In the genomic region with DNA sequence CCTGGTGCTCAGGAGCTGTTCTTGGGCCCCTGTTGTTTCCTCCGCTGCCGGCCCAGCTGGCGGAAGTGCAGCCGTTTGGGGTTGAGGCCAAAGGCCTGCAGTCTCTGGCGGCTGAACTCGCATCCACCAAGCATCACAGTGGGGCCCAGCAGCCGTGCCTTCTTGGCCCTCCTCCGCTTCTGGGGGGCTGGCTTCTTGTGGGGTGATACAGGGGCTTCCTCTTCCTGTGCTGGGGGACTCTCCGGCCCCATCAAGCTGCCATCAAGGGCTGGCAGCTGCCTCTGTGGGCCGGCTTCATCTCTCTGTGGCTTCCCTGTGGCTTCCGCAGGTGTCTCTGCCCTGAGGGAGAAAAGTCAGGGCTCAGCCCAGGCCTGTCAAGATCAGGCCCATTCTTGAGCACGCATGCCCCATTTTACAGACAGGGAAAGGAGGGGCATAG, we compare ENCODE assay signal across 9 cellular contexts. TPM values are rescaled to one million over a fixed set of nuclear protein-coding genes. Genes with fewer than 3 reads are reported as not detected.
DNase-seq lines count a peak whose midpoint lies in the region; ATAC-seq, FAIRE-seq and TF ChIP-seq lines count a peak whose summit lies in the region.
"Had no signal": no experiment of that assay in that cellular context is flagged by ENCODE, and none has a peak within 500 bp of the region (broad histone marks: within the 10 kb centered on the region; RNA-seq: fewer than 3 reads in every experiment).

No MANE protein-coding gene starts in this region.

- CTCF ChIA-PET in Caco-2 (lab: Charles Lee): no interaction called here

- peaks cover 54% of the 10 kb centered on the region for H3K4me1 Mint-ChIP-seq in activated T-cell treated with anti-CD3 and anti-CD28 coated beads, Interleukin-2, amount 50 U/mL, for 24 hours (ENCODE audit: low read depth)
- H3K4me1 Mint-ChIP-seq in nephron progenitor cell (no peaks in the 10 kb centered on the region), Caco-2 (ENCODE audit: low read depth, unreplicated experiment) (no peaks in the 10 kb centered on the region)

- ATAC-seq in GM18502 (IDR thresholded peaks at IDR 0.05; ENCODE audit: poor library complexity, unreplicated experiment) (peak; percentile 62), HG03159 (IDR thresholded peaks at IDR 0.05; ENCODE audit: unreplicated experiment) (peak; percentile 57), HG02938 (IDR thresholded peaks at IDR 0.05; ENCODE audit: unreplicated experiment) (no peak)

- H3K4me3 ChIP-seq in Caco-2 (ENCODE audit: low read depth, low read length): no peak overlapping the region

- POLR2A ChIA-PET in Caco-2 (lab: Charles Lee): no interaction called here

- peak overlapping the region; percentile 93 for H3K27ac Mint-ChIP-seq in activated T-cell treated with anti-CD3 and anti-CD28 coated beads, Interleukin-2, amount 50 U/mL, for 24 hours
- H3K27ac Mint-ChIP-seq in nephron progenitor cell (peak overlapping the region; percentile 85), Caco-2 (ENCODE audit: unreplicated experiment) (no peak overlapping the region)

- H3K27me3 ChIP-seq in Caco-2 (replicated peaks; ENCODE audit: control insufficient read depth, insufficient read depth, low read length): no peaks in the 10 kb centered on the region

- intact Hi-C loops in Caco-2 (cut with micrococcal nuclease; ENCODE audit: unreplicated experiment): no loop called here

- FAIRE-seq in HTR-8/SVneo (lab: Jason Lieb, UNC): no peak

- TF ChIP-seq CTCF in nephron progenitor cell (IDR thresholded peaks at IDR 0.05) (no peak), Caco-2 (IDR thresholded peaks at IDR 0.05; ENCODE audit: insufficient read depth in 1 of 2, low read depth in 1 of 2, low read length in 1 of 2, severe bottlenecking in 1 of 2, unreplicated experiment in 1 of 2) (no peak)

- peak; percentile 64 for DNase-seq in activated T-cell treated with anti-CD3 and anti-CD28 coated beads, Interleukin-2, amount 50 U/mL, for 24 hours
- DNase-seq in nephron progenitor cell: no peak
- no peak for DNase-seq in DMS79 (lab: John Stamatoyannopoulos, UW)
- DNase-seq in HTR-8/SVneo (ENCODE audit: insufficient read length, low spot score): no peak
- no peak for DNase-seq in Caco-2

- no peaks in the 10 kb centered on the region for H3K4me1 ChIP-seq in Caco-2

- no peaks in the 10 kb centered on the region for H3K27me3 Mint-ChIP-seq in activated T-cell treated with anti-CD3 and anti-CD28 coated beads, Interleukin-2, amount 50 U/mL, for 24 hours
- no peaks in the 10 kb centered on the region for H3K27me3 Mint-ChIP-seq in nephron progenitor cell (ENCODE audit: low read depth, poor library complexity)
- H3K27me3 Mint-ChIP-seq in Caco-2 (ENCODE audit: insufficient read depth, unreplicated experiment): no peaks in the 10 kb centered on the region

- peaks cover 93% of the 10 kb centered on the region for H3K36me3 Mint-ChIP-seq in activated T-cell treated with anti-CD3 and anti-CD28 coated beads, Interleukin-2, amount 50 U/mL, for 24 hours (ENCODE audit: low read depth)
- H3K36me3 Mint-ChIP-seq in nephron progenitor cell (ENCODE audit: low read depth): peaks cover 62% of the 10 kb centered on the region
- peaks cover 84% of the 10 kb centered on the region for H3K36me3 Mint-ChIP-seq in Caco-2 (ENCODE audit: insufficient read depth, unreplicated experiment)

- H3K9me3 Mint-ChIP-seq in activated T-cell treated with anti-CD3 and anti-CD28 coated beads, Interleukin-2, amount 50 U/mL, for 24 hours: no peaks in the 10 kb centered on the region
- H3K9me3 Mint-ChIP-seq in nephron progenitor cell (no peaks in the 10 kb centered on the region), Caco-2 (ENCODE audit: unreplicated experiment) (no peaks in the 10 kb centered on the region)

- H3K9me3 ChIP-seq in Caco-2: no peaks in the 10 kb centered on the region

- BruUV-seq in Caco-2 (replicated peaks; lab: Mats Ljungman, UMichigan): no TSS peak

- H3K36me3 ChIP-seq in Caco-2 (ENCODE audit: control insufficient read depth, insufficient read depth, low read length): peaks cover 2% of the 10 kb centered on the region; the same call in 1 of the 2 replicates

- peak overlapping the region; percentile 51 for H3K4me3 Mint-ChIP-seq in activated T-cell treated with anti-CD3 and anti-CD28 coated beads, Interleukin-2, amount 50 U/mL, for 24 hours
- H3K4me3 Mint-ChIP-seq in nephron progenitor cell (no peak overlapping the region), Caco-2 (ENCODE audit: unreplicated experiment) (no peak overlapping the region)

RNA-seq across cellular contexts. Expression of gene ATG4D, which starts 10.3 kb away (rescaled TPM):
- 34.3 and 34.6 TPM in 2 replicates for total RNA-seq in Caco-2 (2022)

RNA-seq across cellular contexts. Expression of gene KRI1, which starts 11.8 kb away (rescaled TPM):
- total RNA-seq in Caco-2 (2022): 27.0 and 27.5 TPM in 2 replicates

RNA-seq across cellular contexts. Expression of gene CDKN2D, which starts 14.8 kb away (rescaled TPM):
- 5.0 and 5.8 TPM in 2 replicates for total RNA-seq in Caco-2 (2022)

RNA-seq across cellular contexts. Expression of gene AP1M2, which starts 33.1 kb away (rescaled TPM):
- total RNA-seq in Caco-2 (2022): 191 and 196 TPM in 2 replicates
- total RNA-seq: T-helper 2 cell treated with Interferon-gamma antibody and Interleukin-4, amounts not matched to agents 100 ng/mL and 5 ng/mL, for 36 hours had no signal

RNA-seq across cellular contexts. Expression of gene S1PR5, which starts 36.7 kb away (rescaled TPM):
- 0.57 and 0.67 TPM in 2 replicates for total RNA-seq in Caco-2 (2022)
- total RNA-seq: T-helper 2 cell treated with Interferon-gamma antibody and Interleukin-4, amounts not matched to agents 100 ng/mL and 5 ng/mL, for 36 hours had no signal
